Comparison of ENCODE assay signal across 3 cellular contexts in the genomic region with DNA sequence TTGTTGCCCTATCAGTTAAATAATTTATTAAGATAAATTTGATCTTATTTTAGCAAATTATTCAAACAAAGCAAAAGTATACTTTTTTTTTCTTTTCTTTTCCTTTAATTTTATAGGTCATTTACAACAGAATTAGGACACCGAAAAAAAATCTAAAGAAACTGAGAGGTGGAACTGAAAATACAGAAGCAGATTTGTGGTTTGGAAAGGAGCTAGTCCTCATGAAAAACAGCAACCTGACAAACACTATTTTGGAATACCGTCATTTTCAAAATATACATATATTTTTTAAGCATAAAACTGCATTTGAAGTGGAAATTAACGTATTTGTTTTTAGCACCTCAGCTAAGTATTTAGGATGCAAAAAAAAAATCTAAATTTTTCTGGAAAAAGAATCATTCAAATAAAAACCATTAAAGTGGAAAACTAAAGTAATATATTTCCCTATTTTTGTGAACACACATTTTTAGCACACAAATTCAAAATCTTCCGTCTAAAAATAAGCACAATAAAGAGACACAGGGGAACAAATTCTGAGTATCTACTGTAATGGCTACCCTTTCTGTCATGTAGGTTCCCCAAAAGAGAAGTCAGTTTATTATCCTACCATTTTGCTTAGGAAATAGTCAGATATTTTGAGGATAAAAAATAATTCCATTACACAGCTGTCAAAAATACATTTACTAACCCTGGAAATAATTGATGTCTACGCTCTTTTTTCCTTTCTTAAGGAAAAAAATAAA.
TF ChIP-seq lines count a peak whose summit lies in the region.

No MANE protein-coding gene starts in this region.

TF ChIP-seq in SK-N-SH, 30 proteins besides CTCF, POLR2A, EP300 and RAD21:
- TF ChIP-seq MEF2A (IDR thresholded peaks at IDR 0.05; ENCODE audit: borderline replicate concordance, low read depth) (no peak), POLR2AphosphoS5 (IDR thresholded peaks at IDR 0.05; ENCODE audit: low read depth, low read length) (no peak), FOXM1 (IDR thresholded peaks at IDR 0.05; ENCODE audit: low read depth) (no peak), FOSL2 (IDR thresholded peaks at IDR 0.05; ENCODE audit: borderline replicate concordance, low read depth) (no peak), JUND (IDR thresholded peaks at IDR 0.05) (no peak), TAF1 (IDR thresholded peaks at IDR 0.05; ENCODE audit: borderline replicate concordance, low read depth, low read length) (no peak), SIN3A (IDR thresholded peaks at IDR 0.05; ENCODE audit: borderline replicate concordance, low read depth, low read length) (no peak), CHD2 (IDR thresholded peaks at IDR 0.05; ENCODE audit: low read length, partially characterized antibody) (no peak), NFIC (IDR thresholded peaks at IDR 0.05; ENCODE audit: borderline replicate concordance) (no peak), RFX5 (IDR thresholded peaks at IDR 0.05; ENCODE audit: low read length) (no peak), FOXJ3 (CRISPR knock-in tag; IDR thresholded peaks at IDR 0.05) (no peak), GABPA (IDR thresholded peaks at IDR 0.05; ENCODE audit: low read depth) (no peak), MXI1 (IDR thresholded peaks at IDR 0.05; ENCODE audit: low read depth, low read length) (no peak), YY1 (IDR thresholded peaks at IDR 0.05; ENCODE audit: low read depth) (no peak), EZH2phosphoT487 (IDR thresholded peaks at IDR 0.05; ENCODE audit: borderline replicate concordance, low read depth) (no peak)
- TF ChIP-seq, protein P1, sequence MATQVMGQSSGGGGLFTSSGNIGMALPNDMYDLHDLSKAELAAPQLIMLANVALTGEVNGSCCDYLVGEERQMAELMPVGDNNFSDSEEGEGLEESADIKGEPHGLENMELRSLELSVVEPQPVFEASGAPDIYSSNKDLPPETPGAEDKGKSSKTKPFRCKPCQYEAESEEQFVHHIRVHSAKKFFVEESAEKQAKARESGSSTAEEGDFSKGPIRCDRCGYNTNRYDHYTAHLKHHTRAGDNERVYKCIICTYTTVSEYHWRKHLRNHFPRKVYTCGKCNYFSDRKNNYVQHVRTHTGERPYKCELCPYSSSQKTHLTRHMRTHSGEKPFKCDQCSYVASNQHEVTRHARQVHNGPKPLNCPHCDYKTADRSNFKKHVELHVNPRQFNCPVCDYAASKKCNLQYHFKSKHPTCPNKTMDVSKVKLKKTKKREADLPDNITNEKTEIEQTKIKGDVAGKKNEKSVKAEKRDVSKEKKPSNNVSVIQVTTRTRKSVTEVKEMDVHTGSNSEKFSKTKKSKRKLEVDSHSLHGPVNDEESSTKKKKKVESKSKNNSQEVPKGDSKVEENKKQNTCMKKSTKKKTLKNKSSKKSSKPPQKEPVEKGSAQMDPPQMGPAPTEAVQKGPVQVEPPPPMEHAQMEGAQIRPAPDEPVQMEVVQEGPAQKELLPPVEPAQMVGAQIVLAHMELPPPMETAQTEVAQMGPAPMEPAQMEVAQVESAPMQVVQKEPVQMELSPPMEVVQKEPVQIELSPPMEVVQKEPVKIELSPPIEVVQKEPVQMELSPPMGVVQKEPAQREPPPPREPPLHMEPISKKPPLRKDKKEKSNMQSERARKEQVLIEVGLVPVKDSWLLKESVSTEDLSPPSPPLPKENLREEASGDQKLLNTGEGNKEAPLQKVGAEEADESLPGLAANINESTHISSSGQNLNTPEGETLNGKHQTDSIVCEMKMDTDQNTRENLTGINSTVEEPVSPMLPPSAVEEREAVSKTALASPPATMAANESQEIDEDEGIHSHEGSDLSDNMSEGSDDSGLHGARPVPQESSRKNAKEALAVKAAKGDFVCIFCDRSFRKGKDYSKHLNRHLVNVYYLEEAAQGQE (IDR thresholded peaks at IDR 0.05; ENCODE audit: low read depth, low read length), result no peak
- TF ChIP-seq, protein P2, sequence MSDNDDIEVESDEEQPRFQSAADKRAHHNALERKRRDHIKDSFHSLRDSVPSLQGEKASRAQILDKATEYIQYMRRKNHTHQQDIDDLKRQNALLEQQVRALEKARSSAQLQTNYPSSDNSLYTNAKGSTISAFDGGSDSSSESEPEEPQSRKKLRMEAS (IDR thresholded peaks at IDR 0.05; ENCODE audit: low read depth), result no peak

TF ChIP-seq in SK-N-SH treated with all-trans-retinoic acid at 6 μM for 48 hours, 23 proteins besides CTCF, POLR2A, EP300 and RAD21:
- TF ChIP-seq TCF4 (CRISPR knock-in tag; IDR thresholded peaks at IDR 0.05; ENCODE audit: borderline replicate concordance) (no peak), ISL1 (CRISPR knock-in tag; IDR thresholded peaks at IDR 0.05) (no peak), ZFP3 (CRISPR knock-in tag; IDR thresholded peaks at IDR 0.05) (no peak), SNAI2 (CRISPR knock-in tag; IDR thresholded peaks at IDR 0.05) (no peak), ESRRG (CRISPR knock-in tag; IDR thresholded peaks at IDR 0.05) (no peak), RARB (CRISPR knock-in tag; IDR thresholded peaks at IDR 0.05) (no peak), ZC3H10 (CRISPR knock-in tag; IDR thresholded peaks at IDR 0.05) (no peak), CSDC2 (CRISPR knock-in tag; IDR thresholded peaks at IDR 0.05) (no peak), BACH2 (CRISPR knock-in tag; IDR thresholded peaks at IDR 0.05; ENCODE audit: borderline replicate concordance) (no peak), ZNF70 (CRISPR knock-in tag; IDR thresholded peaks at IDR 0.05) (no peak), ZNF565 (CRISPR knock-in tag; conservative IDR thresholded peaks at IDR 0.05; ENCODE audit: low read depth) (no peak), ZFP30 (CRISPR knock-in tag; IDR thresholded peaks at IDR 0.05) (no peak), PPARA (CRISPR knock-in tag; IDR thresholded peaks at IDR 0.05; ENCODE audit: borderline replicate concordance) (no peak)
- TF ChIP-seq, protein P3, sequence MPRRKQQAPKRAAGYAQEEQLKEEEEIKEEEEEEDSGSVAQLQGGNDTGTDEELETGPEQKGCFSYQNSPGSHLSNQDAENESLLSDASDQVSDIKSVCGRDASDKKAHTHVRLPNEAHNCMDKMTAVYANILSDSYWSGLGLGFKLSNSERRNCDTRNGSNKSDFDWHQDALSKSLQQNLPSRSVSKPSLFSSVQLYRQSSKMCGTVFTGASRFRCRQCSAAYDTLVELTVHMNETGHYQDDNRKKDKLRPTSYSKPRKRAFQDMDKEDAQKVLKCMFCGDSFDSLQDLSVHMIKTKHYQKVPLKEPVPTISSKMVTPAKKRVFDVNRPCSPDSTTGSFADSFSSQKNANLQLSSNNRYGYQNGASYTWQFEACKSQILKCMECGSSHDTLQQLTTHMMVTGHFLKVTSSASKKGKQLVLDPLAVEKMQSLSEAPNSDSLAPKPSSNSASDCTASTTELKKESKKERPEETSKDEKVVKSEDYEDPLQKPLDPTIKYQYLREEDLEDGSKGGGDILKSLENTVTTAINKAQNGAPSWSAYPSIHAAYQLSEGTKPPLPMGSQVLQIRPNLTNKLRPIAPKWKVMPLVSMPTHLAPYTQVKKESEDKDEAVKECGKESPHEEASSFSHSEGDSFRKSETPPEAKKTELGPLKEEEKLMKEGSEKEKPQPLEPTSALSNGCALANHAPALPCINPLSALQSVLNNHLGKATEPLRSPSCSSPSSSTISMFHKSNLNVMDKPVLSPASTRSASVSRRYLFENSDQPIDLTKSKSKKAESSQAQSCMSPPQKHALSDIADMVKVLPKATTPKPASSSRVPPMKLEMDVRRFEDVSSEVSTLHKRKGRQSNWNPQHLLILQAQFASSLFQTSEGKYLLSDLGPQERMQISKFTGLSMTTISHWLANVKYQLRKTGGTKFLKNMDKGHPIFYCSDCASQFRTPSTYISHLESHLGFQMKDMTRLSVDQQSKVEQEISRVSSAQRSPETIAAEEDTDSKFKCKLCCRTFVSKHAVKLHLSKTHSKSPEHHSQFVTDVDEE (CRISPR knock-in tag; IDR thresholded peaks at IDR 0.05), result no peak
- TF ChIP-seq, protein P4, sequence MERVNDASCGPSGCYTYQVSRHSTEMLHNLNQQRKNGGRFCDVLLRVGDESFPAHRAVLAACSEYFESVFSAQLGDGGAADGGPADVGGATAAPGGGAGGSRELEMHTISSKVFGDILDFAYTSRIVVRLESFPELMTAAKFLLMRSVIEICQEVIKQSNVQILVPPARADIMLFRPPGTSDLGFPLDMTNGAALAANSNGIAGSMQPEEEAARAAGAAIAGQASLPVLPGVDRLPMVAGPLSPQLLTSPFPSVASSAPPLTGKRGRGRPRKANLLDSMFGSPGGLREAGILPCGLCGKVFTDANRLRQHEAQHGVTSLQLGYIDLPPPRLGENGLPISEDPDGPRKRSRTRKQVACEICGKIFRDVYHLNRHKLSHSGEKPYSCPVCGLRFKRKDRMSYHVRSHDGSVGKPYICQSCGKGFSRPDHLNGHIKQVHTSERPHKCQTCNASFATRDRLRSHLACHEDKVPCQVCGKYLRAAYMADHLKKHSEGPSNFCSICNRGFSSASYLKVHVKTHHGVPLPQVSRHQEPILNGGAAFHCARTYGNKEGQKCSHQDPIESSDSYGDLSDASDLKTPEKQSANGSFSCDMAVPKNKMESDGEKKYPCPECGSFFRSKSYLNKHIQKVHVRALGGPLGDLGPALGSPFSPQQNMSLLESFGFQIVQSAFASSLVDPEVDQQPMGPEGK (CRISPR knock-in tag; IDR thresholded peaks at IDR 0.05; ENCODE audit: borderline replicate concordance), result no peak
- TF ChIP-seq, protein P5, sequence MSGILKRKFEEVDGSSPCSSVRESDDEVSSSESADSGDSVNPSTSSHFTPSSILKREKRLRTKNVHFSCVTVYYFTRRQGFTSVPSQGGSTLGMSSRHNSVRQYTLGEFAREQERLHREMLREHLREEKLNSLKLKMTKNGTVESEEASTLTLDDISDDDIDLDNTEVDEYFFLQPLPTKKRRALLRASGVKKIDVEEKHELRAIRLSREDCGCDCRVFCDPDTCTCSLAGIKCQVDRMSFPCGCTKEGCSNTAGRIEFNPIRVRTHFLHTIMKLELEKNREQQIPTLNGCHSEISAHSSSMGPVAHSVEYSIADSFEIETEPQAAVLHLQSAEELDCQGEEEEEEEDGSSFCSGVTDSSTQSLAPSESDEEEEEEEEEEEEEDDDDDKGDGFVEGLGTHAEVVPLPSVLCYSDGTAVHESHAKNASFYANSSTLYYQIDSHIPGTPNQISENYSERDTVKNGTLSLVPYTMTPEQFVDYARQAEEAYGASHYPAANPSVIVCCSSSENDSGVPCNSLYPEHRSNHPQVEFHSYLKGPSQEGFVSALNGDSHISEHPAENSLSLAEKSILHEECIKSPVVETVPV (CRISPR knock-in tag; IDR thresholded peaks at IDR 0.05), result no peak

TF ChIP-seq in endothelial cell of umbilical vein, 7 proteins besides CTCF, POLR2A, EP300 and RAD21:
- TF ChIP-seq, protein P2 (IDR thresholded peaks at IDR 0.05; ENCODE audit: insufficient read depth, insufficient read length), result no peak
- no peak for TF ChIP-seq GATA2 (IDR thresholded peaks at IDR 0.05; ENCODE audit: insufficient read depth, insufficient read length, low read depth, low read length)
- TF ChIP-seq EZH2 (IDR thresholded peaks at IDR 0.05; ENCODE audit: borderline replicate concordance, low read depth, low read length, severe bottlenecking), result no peak
- TF ChIP-seq POLR2AphosphoS5 (IDR thresholded peaks at IDR 0.05; ENCODE audit: insufficient read depth, low read depth, low read length), result no peak
- no peak for TF ChIP-seq FOS (IDR thresholded peaks at IDR 0.05; ENCODE audit: borderline replicate concordance, insufficient read depth, low read length)
- TF ChIP-seq JUN (IDR thresholded peaks at IDR 0.05; ENCODE audit: borderline replicate concordance, insufficient read depth, insufficient read length, low read depth), result no peak
- no peak for TF ChIP-seq MYC (IDR thresholded peaks at IDR 0.05; ENCODE audit: low read depth, low read length)
